ENCODE assay signal across 3 cellular contexts in genomic region chr22:38618258-38618657, GRCh38.
"Had no signal": no experiment of that assay in that cellular context is flagged by ENCODE, and none has a peak within 500 bp of the region (broad histone marks: within the 10 kb centered on the region; RNA-seq: fewer than 3 reads in every experiment).

No MANE protein-coding gene starts in this region.

- H3K4me3 ChIP-seq: GM12878 had no signal

- DNase-seq: GDM1, GF-D8 had no signal

- ATAC-seq: GM12878 had no signal
